Comparison of ENCODE assay signal across 1 cellular context in the genomic region with DNA sequence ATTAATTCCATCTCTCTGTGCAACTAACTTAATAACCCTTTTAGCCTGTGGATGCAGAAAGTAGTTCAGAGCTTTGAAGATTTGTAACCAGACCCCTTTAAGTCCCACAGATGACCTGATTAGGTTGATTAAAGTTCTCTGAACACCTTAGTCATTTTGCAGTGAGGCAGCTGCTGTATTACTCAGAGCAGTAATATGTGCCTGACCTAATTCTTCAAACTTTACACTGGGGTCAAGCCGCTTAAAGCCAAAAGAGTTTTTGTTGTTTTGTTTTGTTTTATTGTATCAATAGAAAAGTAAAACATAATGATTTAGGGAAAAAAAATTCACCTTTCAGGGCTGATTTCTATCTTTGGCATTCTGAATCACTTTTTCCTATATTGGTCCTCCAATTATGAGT.
TF ChIP-seq lines count a peak whose summit lies in the region.

No MANE protein-coding gene starts in this region.

TF ChIP-seq in IMR-90, 13 proteins besides CTCF, POLR2A, EP300 and RAD21:
- TF ChIP-seq NFE2L2 (IDR thresholded peaks at IDR 0.05; ENCODE audit: low read depth, low read length) = peak; percentile 48; the same call in 1 of the 2 replicates
- no peak for TF ChIP-seq ELK1 (IDR thresholded peaks at IDR 0.05; ENCODE audit: borderline replicate concordance, low read depth, low read length)
